ENCODE assay signal across 18 cellular contexts in the genomic region with DNA sequence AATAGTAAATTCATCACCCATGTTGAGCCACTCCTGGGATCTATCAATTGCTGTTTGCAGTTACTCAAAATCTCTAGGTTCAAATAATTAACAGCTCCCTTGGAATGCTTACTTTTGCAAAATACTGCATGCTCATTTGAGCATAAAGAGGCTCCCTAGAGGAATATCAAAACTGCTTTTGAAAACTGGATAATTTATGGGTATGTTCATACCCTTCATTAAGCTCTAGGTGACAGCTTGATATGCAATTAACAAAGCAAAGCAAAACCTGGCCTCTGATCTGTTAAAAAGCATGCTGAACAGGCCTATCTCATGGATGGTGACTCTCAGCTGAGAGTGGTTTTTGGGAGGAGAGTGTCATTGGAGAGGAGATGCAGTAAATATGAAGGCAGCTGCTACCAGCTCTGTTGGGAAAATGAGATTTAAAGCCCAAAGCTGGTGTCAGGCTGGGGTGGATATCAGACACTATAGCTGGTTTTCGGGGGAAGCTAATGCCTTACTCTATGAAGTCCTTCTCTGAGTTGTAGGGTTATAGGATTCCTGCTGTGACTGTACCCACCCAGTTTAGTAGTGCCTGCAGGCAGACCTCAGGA.
DNase-seq lines count a peak whose midpoint lies in the region; ATAC-seq, FAIRE-seq and TF ChIP-seq lines count a peak whose summit lies in the region.
"Had no signal": no experiment of that assay in that cellular context is flagged by ENCODE, and none has a peak within 500 bp of the region (broad histone marks: within the 10 kb centered on the region; RNA-seq: fewer than 3 reads in every experiment).

No MANE protein-coding gene starts in this region.

- no peaks in the 10 kb centered on the region for H3K36me3 Mint-ChIP-seq in stimulated activated memory B cell treated with anti-CD40 and anti-IgM and Interleukin-4, amounts not matched to agents 10 μg/mL and 1 μg/mL and 100 μg/mL, for 72 hours

- POLR2A ChIA-PET in HepG2 (lab: Yijun Ruan, JAX): interaction anchor here (0.9 to 2.1 kb wide), 2 partner anchors 16 to 21 kb away, joined by 3 to 7 read pairs; no protein-coding TSS in a partner anchor

- TF ChIP-seq POLR2A in HepG2 (IDR thresholded peaks at IDR 0.05; ENCODE audit: insufficient read depth in 1 of 2, low read depth in 2 of 2, low read length in 2 of 2): no peak

- peak; percentile 17 for DNase-seq in COR-L47 (lab: John Stamatoyannopoulos, UW)
- peak; percentile 85 for DNase-seq in NCI-H1417 treated with DMSO at 0.1 percent for 48 hours (lab: John Stamatoyannopoulos, UW)
- no peak for DNase-seq in RWPE2 (ENCODE audit: low spot score)
- DNase-seq in keratinocyte (ENCODE audit: low read depth, low spot score): no peak
- DNase-seq in T1000 (lab: John Stamatoyannopoulos, UW): no peak
- DNase-seq in HepG2 (ENCODE audit: low spot score): no peak
- DNase-seq in NCI-H146 treated with DMSO at 0.1 percent for 48 hours (lab: John Stamatoyannopoulos, UW; ENCODE audit: unreplicated experiment): no peak
- DNase-seq: amygdala; immature natural killer cell; SIG-M5; sigmoid colon; stimulated activated CD4-positive, alpha-beta T cell treated with anti-CD3 and anti-CD28 coated beads, Interleukin-4, amount 100 ng/mL, for 24 hours; stimulated activated CD8-positive, alpha-beta memory T cell treated with anti-CD3 and anti-CD28 coated beads, Interleukin-4, amount 100 ng/mL, for 48 hours had no signal

- no peak for TF ChIP-seq RAD21 in HepG2 (CRISPR knock-in tag; IDR thresholded peaks at IDR 0.05)

- BruUV-seq in HepG2 (replicated peaks; lab: Mats Ljungman, UMichigan): no TSS peak

- H3K36me3 ChIP-seq in RWPE2 (ENCODE audit: low read depth): no peaks in the 10 kb centered on the region
- no peaks in the 10 kb centered on the region for H3K36me3 ChIP-seq in keratinocyte (ENCODE audit: control insufficient read depth in 2 of 2, extremely low read depth in 1 of 2, insufficient read depth in 2 of 2, low read length in 2 of 2)
- H3K36me3 ChIP-seq in HepG2 (replicated peaks in 1 of 2; ENCODE audit: control insufficient read depth in 1 of 2, insufficient read depth in 2 of 2, low read length in 2 of 2): no peaks in the 10 kb centered on the region
- H3K36me3 ChIP-seq: neutrophil, sigmoid colon had no signal

- H3K4me2 ChIP-seq in keratinocyte (ENCODE audit: control insufficient read depth, extremely low read depth, insufficient read depth, low read depth, low read length): peak overlapping the region; percentile 63
- H3K4me2 ChIP-seq in HepG2 (ENCODE audit: low read depth, low read length): no peak overlapping the region

- H3K27me3 ChIP-seq in RWPE2 (ENCODE audit: insufficient read depth, poor library complexity, severe bottlenecking) (no peaks in the 10 kb centered on the region), keratinocyte (ENCODE audit: control insufficient read depth, extremely low read depth, insufficient read depth, low read length) (no peaks in the 10 kb centered on the region), HepG2 (ENCODE audit: control insufficient read depth in 1 of 2, insufficient read depth in 2 of 2, low read length in 2 of 2) (no peaks in the 10 kb centered on the region)
- H3K27me3 ChIP-seq: neutrophil, sigmoid colon had no signal

- H3K9me1 ChIP-seq in keratinocyte (ENCODE audit: control insufficient read depth, extremely low read depth, insufficient read depth, low read length): no peaks in the 10 kb centered on the region

- H3K4me3 ChIP-seq in RWPE2 (ENCODE audit: severe bottlenecking): no peak overlapping the region
- no peak overlapping the region for H3K4me3 ChIP-seq in keratinocyte (ENCODE audit: control insufficient read depth in 2 of 3, extremely low read depth in 1 of 3, insufficient read depth in 2 of 3, low read depth in 1 of 3, low read length in 3 of 3)
- H3K4me3 ChIP-seq in HepG2 (replicated peaks in 1 of 3; ENCODE audit: insufficient read depth in 1 of 3, low read depth in 2 of 3, low read length in 3 of 3): no peak overlapping the region
- H3K4me3 ChIP-seq: sigmoid colon had no signal

- 90% methylated on average over 1 of the region's 1 CpG for WGBS in HepG2 (ENCODE audit: low lambda C conversion rate)

- H3K27me3 Mint-ChIP-seq in stimulated activated memory B cell treated with anti-CD40 and anti-IgM and Interleukin-4, amounts not matched to agents 10 μg/mL and 1 μg/mL and 100 μg/mL, for 72 hours: peaks cover 19% of the 10 kb centered on the region

- TF ChIP-seq CTCF in RWPE2 (IDR thresholded peaks at IDR 0.05; ENCODE audit: poor library complexity, severe bottlenecking): no peak
- no peak for TF ChIP-seq CTCF in keratinocyte (optimal IDR thresholded peaks at IDR 0.05 in 1 of 3, IDR thresholded peaks at IDR 0.05 in 1 of 3, conservative IDR thresholded peaks at IDR 0.05 in 1 of 3; ENCODE audit: extremely low read depth in 1 of 3, insufficient read depth in 2 of 3, low read length in 3 of 3)
- no peak for TF ChIP-seq CTCF in HepG2 (CRISPR knock-in tag; IDR thresholded peaks at IDR 0.05)

- H3K9me3 Mint-ChIP-seq in stimulated activated memory B cell treated with anti-CD40 and anti-IgM and Interleukin-4, amounts not matched to agents 10 μg/mL and 1 μg/mL and 100 μg/mL, for 72 hours: peaks cover 5% of the 10 kb centered on the region

- ATAC-seq in RWPE2 (ENCODE audit: low read depth) (peak; percentile 5; the same call in 1 of the 3 replicates), HepG2 (no peak)
- ATAC-seq in stimulated activated memory B cell treated with anti-CD40 and anti-IgM and Interleukin-4, amounts not matched to agents 10 μg/mL and 1 μg/mL and 100 μg/mL, for 72 hours: no peak
- ATAC-seq: activated CD4-positive, CD25-positive, alpha-beta regulatory T cell treated with anti-CD3 and anti-CD28 coated beads, Interleukin-2, amount 50 U/mL, for 24 hours had no signal

- H3K79me2 ChIP-seq in keratinocyte (ENCODE audit: control insufficient read depth, insufficient read depth, low read length) (no peaks in the 10 kb centered on the region), HepG2 (ENCODE audit: insufficient read depth, low read length) (no peaks in the 10 kb centered on the region)

- H3K4me1 Mint-ChIP-seq in stimulated activated memory B cell treated with anti-CD40 and anti-IgM and Interleukin-4, amounts not matched to agents 10 μg/mL and 1 μg/mL and 100 μg/mL, for 72 hours: no peaks in the 10 kb centered on the region
- H3K4me1 Mint-ChIP-seq: B cell, immature natural killer cell had no signal

- intact Hi-C loops in HepG2 (cut with micrococcal nuclease; ENCODE audit: unreplicated experiment): no loop called here

- dilution Hi-C loops in keratinocyte (cut with MboI; ENCODE audit: extremely low pct_ligation_motif_present, low sequenced_read_pairs): no loop called here

- CTCF ChIA-PET in HepG2 (lab: Yijun Ruan, JAX; ENCODE audit: low intra/inter-chr PET ratio, low total read pairs): no interaction called here

- no peak overlapping the region for H3K4me3 Mint-ChIP-seq in stimulated activated memory B cell treated with anti-CD40 and anti-IgM and Interleukin-4, amounts not matched to agents 10 μg/mL and 1 μg/mL and 100 μg/mL, for 72 hours
- H3K4me3 Mint-ChIP-seq: B cell, immature natural killer cell had no signal

- H2AFZ ChIP-seq in keratinocyte (ENCODE audit: control insufficient read depth, low read length) (peak overlapping the region; percentile 31), HepG2 (ENCODE audit: low read length) (no peak overlapping the region)

- no peaks in the 10 kb centered on the region for H4K20me1 ChIP-seq in keratinocyte (ENCODE audit: control insufficient read depth, extremely low read depth, insufficient read depth, low read length)
- H4K20me1 ChIP-seq in HepG2 (ENCODE audit: insufficient read depth, low read length): no peaks in the 10 kb centered on the region

- H3K27ac ChIP-seq in RWPE2 (ENCODE audit: poor library complexity, severe bottlenecking) (peak overlapping the region; percentile 95), keratinocyte (ENCODE audit: control insufficient read depth, insufficient read depth, low read length) (peak overlapping the region; percentile 92), HepG2 (ENCODE audit: extremely low read length, insufficient read depth, low read length) (no peak overlapping the region)
- H3K27ac ChIP-seq: neutrophil, sigmoid colon had no signal

- no peak overlapping the region for H3K27ac Mint-ChIP-seq in stimulated activated memory B cell treated with anti-CD40 and anti-IgM and Interleukin-4, amounts not matched to agents 10 μg/mL and 1 μg/mL and 100 μg/mL, for 72 hours
- H3K27ac Mint-ChIP-seq: B cell, immature natural killer cell had no signal

- H3K9ac ChIP-seq in keratinocyte (ENCODE audit: control insufficient read depth, extremely low read depth, insufficient read depth, low read length) (peak overlapping the region; percentile 66), HepG2 (ENCODE audit: insufficient read depth, low read depth, low read length) (no peak overlapping the region)

- H3K9me3 ChIP-seq in RWPE2 (ENCODE audit: severe bottlenecking): no peaks in the 10 kb centered on the region
- H3K9me3 ChIP-seq in keratinocyte (ENCODE audit: control insufficient read depth, low read depth, low read length): no peaks in the 10 kb centered on the region
- peaks cover 7% of the 10 kb centered on the region; the same call in 1 of the 2 replicates for H3K9me3 ChIP-seq in HepG2 (ENCODE audit: low read length)
- H3K9me3 ChIP-seq: neutrophil had no signal

- in situ Hi-C loops in HepG2 (cut with HindIII; ENCODE audit: extremely low pct_ligation_motif_present, low pct_unique_long_range_greater_than_20kb): no loop called here

- FAIRE-seq in keratinocyte (lab: Jason Lieb, UNC) (peak; percentile 36), HepG2 (lab: Jason Lieb, UNC) (no peak)
- FAIRE-seq: colon had no signal

- TF ChIP-seq EP300 in HepG2 (IDR thresholded peaks at IDR 0.05; ENCODE audit: low read depth in 2 of 2, low read length in 2 of 2) (no peak), HepG2 (CRISPR knock-in tag; IDR thresholded peaks at IDR 0.05; ENCODE audit: borderline replicate concordance) (no peak)

- H3K4me1 ChIP-seq in RWPE2 (ENCODE audit: insufficient read depth, poor library complexity, severe bottlenecking): peaks cover 49% of the 10 kb centered on the region
- H3K4me1 ChIP-seq in keratinocyte (ENCODE audit: control insufficient read depth, extremely low read depth, insufficient read depth, low read length): peaks cover 47% of the 10 kb centered on the region
- H3K4me1 ChIP-seq in HepG2 (ENCODE audit: insufficient read depth, low read length): peaks cover 24% of the 10 kb centered on the region
- H3K4me1 ChIP-seq: sigmoid colon had no signal

TF ChIP-seq in HepG2, 621 proteins besides CTCF, POLR2A, EP300 and RAD21 (continues in another document):
- TF ChIP-seq DPF2 (CRISPR knock-in tag; IDR thresholded peaks at IDR 0.05; ENCODE audit: borderline replicate concordance, low read depth): no peak
- TF ChIP-seq RXRA (CRISPR knock-in tag; IDR thresholded peaks at IDR 0.05): no peak
- TF ChIP-seq PHB2 (IDR thresholded peaks at IDR 0.05; ENCODE audit: partially characterized antibody): no peak

Comparison
In these comparisons a context has a peak if more than half of its experiments do, and no peak if none do; other contexts are left out.
1. DNase-seq: peak in COR-L47 (single experiment) and NCI-H1417 treated with DMSO at 0.1 percent for 48 hours (single experiment); none in RWPE2 (single experiment), keratinocyte (single experiment), T1000 (single experiment), HepG2 (single experiment) and NCI-H146 treated with DMSO at 0.1 percent for 48 hours (single experiment).